In genomic region chr7:152897401-152897800, GRCh38 we compare ENCODE assay signal across 22 cellular contexts.
"Had no signal": no experiment of that assay in that cellular context is flagged by ENCODE, and none has a peak within 500 bp of the region (broad histone marks: within the 10 kb centered on the region; RNA-seq: fewer than 3 reads in every experiment).

No MANE protein-coding gene starts in this region.

- H3K36me3 ChIP-seq: colonic mucosa, esophagus squamous epithelium, gastrocnemius medialis, heart right ventricle, left lung, lower lobe of right lung had no signal

- H3K27ac Mint-ChIP-seq: dendritic cell treated with granulocyte-macrophage colony-stimulating factor and Interleukin-4, amounts not matched to agents 40 ng/mL and 50 ng/mL, for 4 days; effector memory CD8-positive, alpha-beta T cell; endodermal cell had no signal

- H3K27me3 ChIP-seq: colonic mucosa had no signal

- H3K9me3 Mint-ChIP-seq: dendritic cell treated with granulocyte-macrophage colony-stimulating factor and Interleukin-4, amounts not matched to agents 40 ng/mL and 50 ng/mL, for 4 days; effector memory CD8-positive, alpha-beta T cell; endodermal cell had no signal

- DNase-seq: colonic mucosa; cortex of kidney; effector CD8-positive, alpha-beta T cell; effector memory CD8-positive, alpha-beta T cell; endodermal cell; erythroblast; esophagus squamous epithelium; foreskin fibroblast; foreskin melanocyte; gastrocnemius medialis; glutamatergic neuron; heart right ventricle; hippocampal formation; left cardiac atrium; left lung; left ventricle myocardium superior; lower lobe of right lung; mesenchymal stem cell; midbrain had no signal

- H3K9me3 ChIP-seq: colonic mucosa, esophagus squamous epithelium, gastrocnemius medialis, heart right ventricle, left lung, lower lobe of right lung had no signal

- H3K4me3 ChIP-seq: colonic mucosa, esophagus squamous epithelium, gastrocnemius medialis, heart right ventricle, left lung, lower lobe of right lung had no signal

- H3K27ac ChIP-seq: colonic mucosa, epithelial cell of prostate, esophagus squamous epithelium, gastrocnemius medialis, heart right ventricle, left lung, lower lobe of right lung had no signal

- H3K4me1 ChIP-seq: colonic mucosa, lower lobe of right lung had no signal

- ATAC-seq: effector memory CD8-positive, alpha-beta T cell; esophagus mucosa; gastrocnemius medialis; heart right ventricle; left cardiac atrium; left lung; left ventricle myocardium superior; lower lobe of right lung had no signal

- H3K4me1 Mint-ChIP-seq: endodermal cell had no signal

- H3K4me3 Mint-ChIP-seq: dendritic cell treated with granulocyte-macrophage colony-stimulating factor and Interleukin-4, amounts not matched to agents 40 ng/mL and 50 ng/mL, for 4 days; effector memory CD8-positive, alpha-beta T cell; endodermal cell had no signal
